In the genomic region with DNA sequence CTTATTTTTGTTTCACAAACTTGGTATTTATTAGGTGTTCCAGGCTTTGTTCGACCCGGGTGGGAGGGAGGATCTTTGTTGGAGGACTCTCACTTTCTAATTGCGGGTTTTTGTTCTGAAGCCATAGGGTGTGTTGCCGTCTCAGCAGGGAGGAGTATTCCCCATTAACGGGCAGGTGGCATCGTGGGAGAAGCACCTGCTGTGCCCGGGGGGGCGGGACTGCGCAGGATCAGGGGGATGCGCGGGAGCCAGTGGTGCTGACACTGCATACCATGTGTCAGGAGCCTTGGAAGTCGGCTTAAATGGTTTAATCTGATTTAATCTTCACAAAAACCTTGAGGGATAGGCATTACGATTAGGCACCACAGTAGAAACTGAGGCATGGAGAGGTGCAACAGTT, we compare ENCODE assay signal across 21 cellular contexts.
DNase-seq lines count a peak whose midpoint lies in the region; ATAC-seq and TF ChIP-seq lines count a peak whose summit lies in the region.
"Had no signal": no experiment of that assay in that cellular context is flagged by ENCODE, and none has a peak within 500 bp of the region (broad histone marks: within the 10 kb centered on the region; RNA-seq: fewer than 3 reads in every experiment).

No MANE protein-coding gene starts in this region.

- DNase-seq in NCI-H82 (lab: John Stamatoyannopoulos, UW) (peak; percentile 40), NCI-H82 treated with DMSO at 0.1 percent for 48 hours (lab: John Stamatoyannopoulos, UW; ENCODE audit: unreplicated experiment) (no peak), NCI-H146 treated with DMSO at 0.1 percent for 48 hours (lab: John Stamatoyannopoulos, UW; ENCODE audit: unreplicated experiment) (peak; percentile 7), WERI-Rb-1 (peak; percentile 58), breast epithelium (ENCODE audit: low spot score in 2 of 2) (no peak), type B pancreatic cell (ENCODE audit: extremely low spot score, unreplicated experiment) (no peak)
- no peak for DNase-seq in stimulated activated naive B cell treated with anti-CD40 and anti-IgM and Interleukin-4, amounts not matched to agents 10 μg/mL and 1 μg/mL and 100 μg/mL, for 72 hours
- DNase-seq: 8988T; C1 segment of cervical spinal cord; CD8-positive, alpha-beta memory T cell; IMR-90; NCI-H1105 treated with DMSO at 0.1 percent for 48 hours; NCI-H2029; NCI-H2227 treated with DMSO at 0.1 percent for 48 hours; NCI-H524; SIG-M5; SK-N-SH; T-cell had no signal

- H3K27ac ChIP-seq in WERI-Rb-1 = no peak overlapping the region
- H3K27ac ChIP-seq in breast epithelium = no peak overlapping the region

- peak overlapping the region; percentile 27 for H3K27ac Mint-ChIP-seq in stimulated activated naive B cell treated with anti-CD40 and anti-IgM and Interleukin-4, amounts not matched to agents 10 μg/mL and 1 μg/mL and 100 μg/mL, for 72 hours
- H3K27ac Mint-ChIP-seq in type B pancreatic cell = no peak overlapping the region
- H3K27ac Mint-ChIP-seq: CD8-positive, alpha-beta memory T cell; T-cell had no signal

- H3K9me3 ChIP-seq in WERI-Rb-1 (ENCODE audit: severe bottlenecking) (no peaks in the 10 kb centered on the region), breast epithelium (peaks cover 0 to 2% of the 10 kb centered on the region in 2 donors)
- H3K9me3 ChIP-seq: HAP-1, SK-N-SH had no signal

- H3K27me3 Mint-ChIP-seq in stimulated activated naive B cell treated with anti-CD40 and anti-IgM and Interleukin-4, amounts not matched to agents 10 μg/mL and 1 μg/mL and 100 μg/mL, for 72 hours = no peaks in the 10 kb centered on the region
- no peaks in the 10 kb centered on the region for H3K27me3 Mint-ChIP-seq in type B pancreatic cell
- H3K27me3 Mint-ChIP-seq: CD8-positive, alpha-beta memory T cell; T-cell had no signal

- ATAC-seq in stimulated activated naive B cell treated with anti-CD40 and anti-IgM and Interleukin-4, amounts not matched to agents 10 μg/mL and 1 μg/mL and 100 μg/mL, for 72 hours (replicated peaks) = no peak
- ATAC-seq in HG02642 (IDR thresholded peaks at IDR 0.05; ENCODE audit: poor library complexity, unreplicated experiment) = no peak
- ATAC-seq: Panc1, T-cell had no signal

- TF ChIP-seq CTCF in WERI-Rb-1 (IDR thresholded peaks at IDR 0.05; ENCODE audit: low read depth, low read length) (no peak), breast epithelium (IDR thresholded peaks at IDR 0.05) (no peak), type B pancreatic cell (conservative IDR thresholded peaks at IDR 0.05) (no peak)

- no peaks in the 10 kb centered on the region for H3K27me3 ChIP-seq in WERI-Rb-1 (ENCODE audit: insufficient read depth, low read depth, severe bottlenecking)
- no peaks in the 10 kb centered on the region for H3K27me3 ChIP-seq in breast epithelium

- no peak overlapping the region for H3K4me3 Mint-ChIP-seq in stimulated activated naive B cell treated with anti-CD40 and anti-IgM and Interleukin-4, amounts not matched to agents 10 μg/mL and 1 μg/mL and 100 μg/mL, for 72 hours
- no peak overlapping the region for H3K4me3 Mint-ChIP-seq in type B pancreatic cell
- H3K4me3 Mint-ChIP-seq: CD8-positive, alpha-beta memory T cell; T-cell had no signal

- intact Hi-C loops in breast epithelium (cut with DNase I; ENCODE audit: low total_unique reads) = no loop called here

- TF ChIP-seq POLR2A in breast epithelium (IDR thresholded peaks at IDR 0.05) = no peak

- H3K36me3 ChIP-seq in WERI-Rb-1 (no peaks in the 10 kb centered on the region), breast epithelium (no peaks in the 10 kb centered on the region)
- H3K36me3 ChIP-seq: HAP-1 had no signal

- H3K4me1 Mint-ChIP-seq in stimulated activated naive B cell treated with anti-CD40 and anti-IgM and Interleukin-4, amounts not matched to agents 10 μg/mL and 1 μg/mL and 100 μg/mL, for 72 hours = peaks cover 0 to 7% of the 10 kb centered on the region in 2 donors
- no peaks in the 10 kb centered on the region for H3K4me1 Mint-ChIP-seq in type B pancreatic cell (ENCODE audit: unreplicated experiment)
- H3K4me1 Mint-ChIP-seq: T-cell had no signal

- H3K4me1 ChIP-seq in breast epithelium = no peaks in the 10 kb centered on the region
- H3K4me1 ChIP-seq: HAP-1 had no signal

- H3K9me3 Mint-ChIP-seq in stimulated activated naive B cell treated with anti-CD40 and anti-IgM and Interleukin-4, amounts not matched to agents 10 μg/mL and 1 μg/mL and 100 μg/mL, for 72 hours = peaks cover 13 to 14% of the 10 kb centered on the region in 2 donors
- H3K9me3 Mint-ChIP-seq in type B pancreatic cell = no peaks in the 10 kb centered on the region

- H3K4me3 ChIP-seq in WERI-Rb-1 (ENCODE audit: low read depth, low read length) = no peak overlapping the region
- H3K4me3 ChIP-seq in breast epithelium = no peak overlapping the region
- H3K4me3 ChIP-seq: HAP-1 had no signal

- H3K36me3 Mint-ChIP-seq in stimulated activated naive B cell treated with anti-CD40 and anti-IgM and Interleukin-4, amounts not matched to agents 10 μg/mL and 1 μg/mL and 100 μg/mL, for 72 hours = peaks cover 25% of the 10 kb centered on the region in 2 donors
- peaks cover 6% of the 10 kb centered on the region for H3K36me3 Mint-ChIP-seq in type B pancreatic cell

Comparison
In these comparisons a context has a peak if more than half of its experiments do, and no peak if none do; other contexts are left out.
1. DNase-seq: peak in NCI-H82 (single experiment), NCI-H146 treated with DMSO at 0.1 percent for 48 hours (single experiment) and WERI-Rb-1 (single experiment); none in NCI-H82 treated with DMSO at 0.1 percent for 48 hours (single experiment), stimulated activated naive B cell treated with anti-CD40 and anti-IgM and Interleukin-4, amounts not matched to agents 10 μg/mL and 1 μg/mL and 100 μg/mL, for 72 hours (single experiment), breast epithelium (0 of 2) and type B pancreatic cell (single experiment).